1 cellular context compared by ENCODE assay signal in the genomic region with DNA sequence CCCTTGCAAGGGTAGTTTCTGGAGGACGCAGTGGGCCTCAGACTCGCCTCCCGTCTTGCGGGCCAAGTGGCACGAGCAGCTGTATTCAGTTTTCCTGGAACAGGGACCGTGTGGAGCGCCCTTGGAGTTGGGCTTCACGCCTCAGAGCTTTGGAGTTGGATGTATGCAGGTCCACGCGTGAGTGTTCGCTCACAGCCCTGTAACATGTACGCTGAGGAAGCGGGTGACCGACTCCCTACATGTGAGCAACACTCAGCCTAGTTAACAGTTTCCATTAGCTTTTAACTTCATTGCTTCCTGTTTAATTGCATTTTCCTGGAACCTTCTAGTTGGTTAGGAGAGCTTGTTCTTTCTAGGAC.
TF ChIP-seq lines count a peak whose summit lies in the region.

No MANE protein-coding gene starts in this region.

TF ChIP-seq in endothelial cell of umbilical vein, 7 proteins besides CTCF, POLR2A, EP300 and RAD21:
- no peak for TF ChIP-seq FOS (IDR thresholded peaks at IDR 0.05; ENCODE audit: borderline replicate concordance, insufficient read depth, low read length)
- TF ChIP-seq, protein P1, sequence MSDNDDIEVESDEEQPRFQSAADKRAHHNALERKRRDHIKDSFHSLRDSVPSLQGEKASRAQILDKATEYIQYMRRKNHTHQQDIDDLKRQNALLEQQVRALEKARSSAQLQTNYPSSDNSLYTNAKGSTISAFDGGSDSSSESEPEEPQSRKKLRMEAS (IDR thresholded peaks at IDR 0.05; ENCODE audit: insufficient read depth, insufficient read length), result no peak
- TF ChIP-seq MYC (IDR thresholded peaks at IDR 0.05; ENCODE audit: low read depth, low read length), result no peak
- TF ChIP-seq GATA2 (IDR thresholded peaks at IDR 0.05; ENCODE audit: insufficient read depth, insufficient read length, low read depth, low read length), result no peak
- no peak for TF ChIP-seq EZH2 (IDR thresholded peaks at IDR 0.05; ENCODE audit: borderline replicate concordance, low read depth, low read length, severe bottlenecking)
